In genomic region chr5:77180167-77181081, GRCh38 we compare ENCODE assay signal across 1 cellular context.
TF ChIP-seq lines count a peak whose summit lies in the region.

No MANE protein-coding gene starts in this region.

TF ChIP-seq in GM12878, 131 proteins besides CTCF, POLR2A, EP300 and RAD21 (continued from another document):
- TF ChIP-seq ZNF274 (IDR thresholded peaks at IDR 0.05; ENCODE audit: insufficient read depth, insufficient read length): no peak
- no peak for TF ChIP-seq SREBF2 (IDR thresholded peaks at IDR 0.05; ENCODE audit: low read length)
- TF ChIP-seq, protein P1, sequence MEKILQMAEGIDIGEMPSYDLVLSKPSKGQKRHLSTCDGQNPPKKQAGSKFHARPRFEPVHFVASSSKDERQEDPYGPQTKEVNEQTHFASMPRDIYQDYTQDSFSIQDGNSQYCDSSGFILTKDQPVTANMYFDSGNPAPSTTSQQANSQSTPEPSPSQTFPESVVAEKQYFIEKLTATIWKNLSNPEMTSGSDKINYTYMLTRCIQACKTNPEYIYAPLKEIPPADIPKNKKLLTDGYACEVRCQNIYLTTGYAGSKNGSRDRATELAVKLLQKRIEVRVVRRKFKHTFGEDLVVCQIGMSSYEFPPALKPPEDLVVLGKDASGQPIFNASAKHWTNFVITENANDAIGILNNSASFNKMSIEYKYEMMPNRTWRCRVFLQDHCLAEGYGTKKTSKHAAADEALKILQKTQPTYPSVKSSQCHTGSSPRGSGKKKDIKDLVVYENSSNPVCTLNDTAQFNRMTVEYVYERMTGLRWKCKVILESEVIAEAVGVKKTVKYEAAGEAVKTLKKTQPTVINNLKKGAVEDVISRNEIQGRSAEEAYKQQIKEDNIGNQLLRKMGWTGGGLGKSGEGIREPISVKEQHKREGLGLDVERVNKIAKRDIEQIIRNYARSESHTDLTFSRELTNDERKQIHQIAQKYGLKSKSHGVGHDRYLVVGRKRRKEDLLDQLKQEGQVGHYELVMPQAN (conservative IDR thresholded peaks at IDR 0.05): no peak
- TF ChIP-seq ZNF217 (IDR thresholded peaks at IDR 0.05): no peak
- TF ChIP-seq SUZ12 (IDR thresholded peaks at IDR 0.05; ENCODE audit: unreplicated experiment): peak; percentile 56
